30 cellular contexts compared by ENCODE assay signal in the genomic region with DNA sequence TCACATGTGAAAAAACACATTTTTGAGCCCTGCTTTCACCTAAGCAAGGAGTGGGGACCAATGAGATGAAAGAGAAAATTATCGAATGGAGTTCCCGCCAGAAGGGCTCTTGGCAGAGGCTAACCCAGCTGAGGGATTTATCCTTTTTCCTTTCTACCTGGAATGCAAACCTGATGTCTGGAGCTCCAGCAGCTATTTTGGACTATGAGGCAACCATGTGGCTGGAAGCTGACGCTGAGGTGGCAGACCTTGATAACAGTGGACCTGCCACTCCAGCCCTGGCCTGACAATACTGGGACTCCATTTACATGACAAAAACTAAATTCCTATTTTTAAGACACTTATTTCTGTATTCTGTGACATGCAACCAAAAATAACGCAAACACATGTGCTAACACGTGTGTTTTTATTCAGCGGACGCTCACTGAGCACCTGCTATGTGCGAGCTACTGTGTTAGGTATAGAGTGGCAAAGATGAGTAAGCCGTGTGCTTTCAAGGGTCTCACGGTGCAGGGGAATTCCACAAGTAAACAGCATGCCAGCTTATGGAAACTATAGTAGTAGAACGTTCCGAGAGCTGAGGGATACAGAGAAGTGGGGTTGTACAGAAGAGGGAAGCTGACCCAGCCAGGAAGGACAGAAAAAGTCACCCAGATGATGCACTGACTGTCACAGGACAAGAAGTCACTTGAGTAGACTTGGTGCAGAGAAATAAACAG. TPM values are rescaled to one million over a fixed set of nuclear protein-coding genes. Genes with fewer than 3 reads are reported as not detected.
"Had no signal": no experiment of that assay in that cellular context is flagged by ENCODE, and none has a peak within 500 bp of the region (broad histone marks: within the 10 kb centered on the region; RNA-seq: fewer than 3 reads in every experiment).

No MANE protein-coding gene starts in this region.

- H3K9me3 Mint-ChIP-seq: activated B cell treated with CpG ODN at 0.5 μM for 24 hours; activated CD4-positive, alpha-beta T cell treated with anti-CD3 and anti-CD28 coated beads, Interleukin-2, amount 10 ng/mL, durations not matched to agents 24 days and 14 days; activated naive CD8-positive, alpha-beta T cell treated with anti-CD3 and anti-CD28 coated beads for 36 hours; activated T-helper 2 cell treated with anti-CD3 and anti-CD28 coated beads, Interferon-gamma antibody, Interleukin-2, Interleukin-4, amounts not matched to agents 10 μg/mL and 5 μg/mL and 100 μg/mL, durations not matched to agents 14 hours and 24 hours and 36 hours; central memory CD8-positive, alpha-beta T cell had no signal

- H3K36me3 Mint-ChIP-seq: activated CD8-positive, alpha-beta memory T cell treated with anti-CD3 and anti-CD28 coated beads, Interleukin-2, amount 10 ng/mL, durations not matched to agents 7 days and 5 days; activated naive CD4-positive, alpha-beta T cell treated with anti-CD3 and anti-CD28 coated beads, Interleukin-2, amount 10 ng/mL, durations not matched to agents 7 days and 5 days; activated naive CD8-positive, alpha-beta T cell treated with anti-CD3 and anti-CD28 coated beads for 36 hours had no signal

- H3K27ac ChIP-seq: adrenal gland, breast epithelium, Peyer's patch, RWPE1, SJCRH30 had no signal

- H3K27ac Mint-ChIP-seq: activated B cell treated with CpG ODN at 0.5 μM for 24 hours; activated CD4-positive, alpha-beta T cell treated with anti-CD3 and anti-CD28 coated beads, Interleukin-2, amount 10 ng/mL, durations not matched to agents 24 days and 14 days; activated CD8-positive, alpha-beta memory T cell treated with anti-CD3 and anti-CD28 coated beads, Interleukin-2, amount 10 ng/mL, durations not matched to agents 7 days and 5 days; activated naive CD4-positive, alpha-beta T cell treated with anti-CD3 and anti-CD28 coated beads, Interleukin-2, amount 10 ng/mL, durations not matched to agents 7 days and 5 days; activated naive CD8-positive, alpha-beta T cell treated with anti-CD3 and anti-CD28 coated beads for 36 hours; activated T-cell treated with anti-CD3 and anti-CD28 coated beads, Interleukin-2, amount 50 U/mL, for 72 hours; activated T-helper 2 cell treated with anti-CD3 and anti-CD28 coated beads, Interferon-gamma antibody, Interleukin-2, Interleukin-4, amounts not matched to agents 10 μg/mL and 5 μg/mL and 100 μg/mL, durations not matched to agents 14 hours and 24 hours and 36 hours; T-helper 17 cell had no signal

- H3K4me2 ChIP-seq: SK-N-SH had no signal

- H3K4me3 Mint-ChIP-seq: activated B cell treated with CpG ODN at 0.5 μM for 24 hours; activated CD4-positive, alpha-beta T cell treated with anti-CD3 and anti-CD28 coated beads, Interleukin-2, amount 10 ng/mL, durations not matched to agents 24 days and 14 days; activated CD8-positive, alpha-beta memory T cell treated with anti-CD3 and anti-CD28 coated beads, Interleukin-2, amount 10 ng/mL, durations not matched to agents 7 days and 5 days; activated naive CD4-positive, alpha-beta T cell treated with anti-CD3 and anti-CD28 coated beads, Interleukin-2, amount 10 ng/mL, durations not matched to agents 7 days and 5 days; activated naive CD8-positive, alpha-beta T cell treated with anti-CD3 and anti-CD28 coated beads for 36 hours; activated T-cell treated with anti-CD3 and anti-CD28 coated beads, Interleukin-2, amount 50 U/mL, for 72 hours; central memory CD8-positive, alpha-beta T cell; T-helper 17 cell had no signal

- DNase-seq: activated B cell treated with CpG ODN at 0.5 μM for 24 hours; activated CD4-positive, alpha-beta T cell treated with anti-CD3 and anti-CD28 coated beads for 1 hour; activated CD4-positive, alpha-beta T cell treated with anti-CD3 and anti-CD28 coated beads, Interleukin-2, amount 10 ng/mL, durations not matched to agents 24 days and 14 days; activated CD4-positive, alpha-beta T cell treated with anti-CD3 and anti-CD28 coated beads, Interleukin-2, amount 50 U/mL, for 48 hours; activated CD8-positive, alpha-beta memory T cell treated with anti-CD3 and anti-CD28 coated beads, Interleukin-2, amount 10 ng/mL, durations not matched to agents 7 days and 5 days; activated gamma-delta T cell treated with Interleukin-2 at 50 U/mL for 16 hours; activated naive CD4-positive, alpha-beta T cell treated with anti-CD3 and anti-CD28 coated beads, Interleukin-2, amount 10 ng/mL, durations not matched to agents 7 days and 5 days; activated naive CD8-positive, alpha-beta T cell treated with anti-CD3 and anti-CD28 coated beads for 36 hours; activated T-cell treated with anti-CD3 and anti-CD28 coated beads, Interleukin-2, amount 50 U/mL, for 72 hours; adrenal gland; anterior cingulate cortex; Kasumi-1; NCI-H1105 treated with DMSO at 0.1 percent for 48 hours; NCI-H1436 treated with DMSO at 0.1 percent for 48 hours; NCI-H187; NCI-H2081; NCI-H510A treated with DMSO at 0.1 percent for 48 hours; NCI-H69; NK-92 treated with Interleukin-12 subunit alpha and Interleukin-12 subunit beta, amount 100 ng/mL, for 24 hours; Peyer's patch; Right ventricle myocardium superior; SJCRH30; SK-N-SH; SW 1271; T-helper 17 cell; T-helper 9 cell had no signal

- ATAC-seq: activated CD8-positive, alpha-beta memory T cell treated with anti-CD3 and anti-CD28 coated beads, Interleukin-2, amount 10 ng/mL, durations not matched to agents 7 days and 5 days; activated T-cell treated with anti-CD3 and anti-CD28 coated beads, Interleukin-2, amount 50 U/mL, for 72 hours; T-helper 17 cell had no signal

- H3K9me2 ChIP-seq: SK-N-SH had no signal

- H3K4me1 Mint-ChIP-seq: activated B cell treated with CpG ODN at 0.5 μM for 24 hours; activated CD4-positive, alpha-beta T cell treated with anti-CD3 and anti-CD28 coated beads, Interleukin-2, amount 10 ng/mL, durations not matched to agents 24 days and 14 days; activated naive CD4-positive, alpha-beta T cell treated with anti-CD3 and anti-CD28 coated beads, Interleukin-2, amount 10 ng/mL, durations not matched to agents 7 days and 5 days; activated naive CD8-positive, alpha-beta T cell treated with anti-CD3 and anti-CD28 coated beads for 36 hours; central memory CD8-positive, alpha-beta T cell; T-helper 17 cell had no signal

- H3K4me3 ChIP-seq: adrenal gland, breast epithelium, Peyer's patch, SJCRH30 had no signal

- H3K27me3 ChIP-seq: Peyer's patch, SJCRH30 had no signal

- H3K9me3 ChIP-seq: adrenal gland, Peyer's patch, SJCRH30, SK-N-SH had no signal

- H3K36me3 ChIP-seq: adrenal gland, breast epithelium, Peyer's patch, SJCRH30 had no signal

- H3K9ac ChIP-seq: SK-N-SH had no signal

- H3K4me1 ChIP-seq: adrenal gland, breast epithelium, SJCRH30 had no signal

- H3K27me3 Mint-ChIP-seq: activated CD4-positive, alpha-beta T cell treated with anti-CD3 and anti-CD28 coated beads, Interleukin-2, amount 10 ng/mL, durations not matched to agents 24 days and 14 days; activated CD8-positive, alpha-beta memory T cell treated with anti-CD3 and anti-CD28 coated beads, Interleukin-2, amount 10 ng/mL, durations not matched to agents 7 days and 5 days; activated naive CD4-positive, alpha-beta T cell treated with anti-CD3 and anti-CD28 coated beads, Interleukin-2, amount 10 ng/mL, durations not matched to agents 7 days and 5 days had no signal

RNA-seq across cellular contexts. Expression of a gene that starts 19.1 kb away (rescaled TPM):
- total RNA-seq: activated B cell treated with CpG ODN at 0.5 μM for 24 hours; activated CD4-positive, alpha-beta T cell treated with anti-CD3 and anti-CD28 coated beads, Interleukin-2, amount 10 ng/mL, durations not matched to agents 24 days and 14 days; activated CD8-positive, alpha-beta memory T cell treated with anti-CD3 and anti-CD28 coated beads, Interleukin-2, amount 10 ng/mL, durations not matched to agents 7 days and 5 days; activated naive CD8-positive, alpha-beta T cell treated with anti-CD3 and anti-CD28 coated beads for 36 hours; activated T-cell treated with anti-CD3 and anti-CD28 coated beads, Interleukin-2, amount 50 U/mL, for 72 hours; activated T-helper 2 cell treated with anti-CD3 and anti-CD28 coated beads, Interferon-gamma antibody, Interleukin-2, Interleukin-4, amounts not matched to agents 10 μg/mL and 5 μg/mL and 100 μg/mL, durations not matched to agents 14 hours and 24 hours and 36 hours; Right ventricle myocardium superior; SJCRH30; T-helper 17 cell had no signal
- polyA plus RNA-seq: adrenal gland, SK-N-SH had no signal
